1 cellular context compared by ENCODE assay signal in the genomic region with DNA sequence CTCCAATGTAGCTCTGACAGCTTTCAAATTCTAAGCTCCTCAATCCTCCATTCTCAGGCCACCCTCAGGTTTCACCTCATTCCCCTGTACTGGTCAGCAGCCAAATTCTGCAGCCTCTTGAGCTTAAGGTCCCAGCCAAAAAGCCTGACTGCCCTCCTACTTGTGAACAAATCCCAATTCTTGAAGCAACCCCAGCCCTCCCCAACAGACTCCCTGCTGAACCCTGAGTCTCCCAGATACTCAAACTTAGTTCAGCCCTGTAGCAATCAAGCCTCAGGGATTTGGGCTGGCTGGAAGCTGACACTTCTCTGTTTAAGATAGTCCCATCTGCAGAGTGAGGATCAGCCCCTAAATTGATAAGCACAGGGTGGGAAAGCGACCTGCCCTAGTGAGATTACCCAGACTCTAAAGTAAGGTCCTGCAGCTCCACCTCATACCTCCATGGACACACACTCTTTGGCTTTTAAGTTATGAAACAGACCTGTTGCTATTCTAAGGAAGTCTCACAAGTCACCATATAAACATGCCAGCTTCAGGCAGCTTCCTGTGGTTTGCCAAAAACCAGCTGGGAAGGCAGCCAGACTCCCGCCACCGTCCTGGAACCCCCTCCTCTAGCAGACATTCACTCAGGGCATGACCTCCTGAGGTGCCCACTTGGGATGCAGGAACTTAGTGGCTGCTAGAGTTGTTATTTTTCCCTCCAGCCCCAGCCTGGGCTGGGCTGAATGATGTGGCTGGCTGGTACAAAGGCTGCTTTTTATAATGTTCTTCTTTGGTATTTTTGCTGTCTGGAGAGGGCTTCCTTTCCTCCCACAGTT.
TF ChIP-seq lines count a peak whose summit lies in the region.

No MANE protein-coding gene starts in this region.

TF ChIP-seq in K562, 482 proteins besides CTCF, POLR2A, EP300 and RAD21 (continued from another document and continues in another):
- TF ChIP-seq, protein P1, sequence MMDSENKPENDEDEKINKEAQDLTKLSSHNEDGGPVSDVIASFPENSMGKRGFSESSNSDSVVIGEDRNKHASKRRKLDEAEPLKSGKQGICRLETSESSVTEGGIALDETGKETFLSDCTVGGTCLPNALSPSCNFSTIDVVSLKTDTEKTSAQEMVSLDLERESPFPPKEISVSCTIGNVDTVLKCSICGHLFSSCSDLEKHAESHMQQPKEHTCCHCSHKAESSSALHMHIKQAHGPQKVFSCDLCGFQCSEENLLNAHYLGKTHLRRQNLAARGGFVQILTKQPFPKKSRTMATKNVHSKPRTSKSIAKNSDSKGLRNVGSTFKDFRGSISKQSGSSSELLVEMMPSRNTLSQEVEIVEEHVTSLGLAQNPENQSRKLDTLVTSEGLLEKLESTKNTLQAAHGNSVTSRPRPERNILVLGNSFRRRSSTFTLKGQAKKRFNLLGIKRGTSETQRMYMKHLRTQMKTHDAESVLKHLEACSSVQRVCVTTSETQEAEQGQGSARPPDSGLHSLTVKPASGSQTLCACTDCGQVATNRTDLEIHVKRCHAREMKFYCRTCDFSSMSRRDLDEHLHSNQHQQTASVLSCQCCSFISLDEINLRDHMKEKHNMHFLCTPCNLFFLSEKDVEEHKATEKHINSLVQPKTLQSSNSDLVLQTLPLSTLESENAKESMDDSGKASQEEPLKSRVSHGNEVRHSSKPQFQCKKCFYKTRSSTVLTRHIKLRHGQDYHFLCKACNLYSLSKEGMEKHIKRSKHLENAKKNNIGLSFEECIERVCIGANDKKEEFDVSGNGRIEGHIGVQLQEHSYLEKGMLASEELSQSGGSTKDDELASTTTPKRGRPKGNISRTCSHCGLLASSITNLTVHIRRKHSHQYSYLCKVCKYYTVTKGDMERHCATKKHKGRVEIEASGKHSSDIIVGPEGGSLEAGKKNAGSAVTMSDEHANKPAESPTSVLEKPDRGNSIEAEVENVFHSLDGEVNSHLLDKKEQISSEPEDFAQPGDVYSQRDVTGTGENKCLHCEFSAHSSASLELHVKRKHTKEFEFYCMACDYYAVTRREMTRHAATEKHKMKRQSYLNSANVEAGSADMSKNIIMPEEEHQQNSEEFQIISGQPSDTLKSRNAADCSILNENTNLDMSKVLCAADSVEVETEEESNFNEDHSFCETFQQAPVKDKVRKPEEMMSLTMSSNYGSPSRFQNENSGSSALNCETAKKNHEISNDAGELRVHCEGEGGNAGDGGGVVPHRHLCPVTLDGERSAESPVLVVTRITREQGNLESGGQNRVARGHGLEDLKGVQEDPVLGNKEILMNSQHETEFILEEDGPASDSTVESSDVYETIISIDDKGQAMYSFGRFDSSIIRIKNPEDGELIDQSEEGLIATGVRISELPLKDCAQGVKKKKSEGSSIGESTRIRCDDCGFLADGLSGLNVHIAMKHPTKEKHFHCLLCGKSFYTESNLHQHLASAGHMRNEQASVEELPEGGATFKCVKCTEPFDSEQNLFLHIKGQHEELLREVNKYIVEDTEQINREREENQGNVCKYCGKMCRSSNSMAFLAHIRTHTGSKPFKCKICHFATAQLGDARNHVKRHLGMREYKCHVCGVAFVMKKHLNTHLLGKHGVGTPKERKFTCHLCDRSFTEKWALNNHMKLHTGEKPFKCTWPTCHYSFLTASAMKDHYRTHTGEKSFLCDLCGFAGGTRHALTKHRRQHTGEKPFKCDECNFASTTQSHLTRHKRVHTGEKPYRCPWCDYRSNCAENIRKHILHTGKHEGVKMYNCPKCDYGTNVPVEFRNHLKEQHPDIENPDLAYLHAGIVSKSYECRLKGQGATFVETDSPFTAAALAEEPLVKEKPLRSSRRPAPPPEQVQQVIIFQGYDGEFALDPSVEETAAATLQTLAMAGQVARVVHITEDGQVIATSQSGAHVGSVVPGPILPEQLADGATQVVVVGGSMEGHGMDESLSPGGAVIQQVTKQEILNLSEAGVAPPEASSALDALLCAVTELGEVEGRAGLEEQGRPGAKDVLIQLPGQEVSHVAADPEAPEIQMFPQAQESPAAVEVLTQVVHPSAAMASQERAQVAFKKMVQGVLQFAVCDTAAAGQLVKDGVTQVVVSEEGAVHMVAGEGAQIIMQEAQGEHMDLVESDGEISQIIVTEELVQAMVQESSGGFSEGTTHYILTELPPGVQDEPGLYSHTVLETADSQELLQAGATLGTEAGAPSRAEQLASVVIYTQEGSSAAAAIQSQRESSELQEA (IDR thresholded peaks at IDR 0.05; ENCODE audit: low read depth) = no peak
- TF ChIP-seq SUPT5H (IDR thresholded peaks at IDR 0.05) (no peak), TCF3 (CRISPR knock-in tag; IDR thresholded peaks at IDR 0.05) (peak; percentile 99), NFRKB (IDR thresholded peaks at IDR 0.05; ENCODE audit: low read depth) (peak; percentile 23; the same call in 1 of the 2 replicates), ETV6 (IDR thresholded peaks at IDR 0.05; ENCODE audit: borderline replicate concordance in 1 of 2, low read depth in 2 of 2, low read length in 1 of 2) (0 out of 4 replicates have a peak, but pooled peaks of 1 of the 2 experiments have one; percentile 64), ETV6 (CRISPR knock-in tag; IDR thresholded peaks at IDR 0.05; ENCODE audit: borderline replicate concordance) (no peak), SREBF2 (CRISPR knock-in tag; IDR thresholded peaks at IDR 0.05) (0 out of 2 replicates have a peak, but pooled peaks have one; percentile 43), ELF1 (tag; IDR thresholded peaks at IDR 0.05) (no peak), EHMT2 (IDR thresholded peaks at IDR 0.05) (peak; percentile 12; the same call in 1 of the 2 replicates), ZBTB7A (IDR thresholded peaks at IDR 0.05; ENCODE audit: borderline replicate concordance, control insufficient read depth, low read depth, low read length) (peak; percentile 76; the same call in 1 of the 2 replicates), PURB (CRISPR knock-in tag; IDR thresholded peaks at IDR 0.05; ENCODE audit: low read depth) (no peak), RBM39 (optimal IDR thresholded peaks at IDR 0.05; ENCODE audit: low read depth, low read length) (no peak), SMAD4 (CRISPR knock-in tag; conservative IDR thresholded peaks at IDR 0.05) (peak; percentile 92), ZNF766 (CRISPR knock-in tag; conservative IDR thresholded peaks at IDR 0.05) (peak; percentile 42; the same call in 1 of the 2 replicates), PHB2 (IDR thresholded peaks at IDR 0.05; ENCODE audit: low read depth) (peak; percentile 96), ZNF57 (CRISPR knock-in tag; IDR thresholded peaks at IDR 0.05) (no peak), ARID1B (IDR thresholded peaks at IDR 0.05) (peak; percentile 99), TCF7L2 (IDR thresholded peaks at IDR 0.05; ENCODE audit: low read depth, low read length) (no peak), STAT5A (IDR thresholded peaks at IDR 0.05; ENCODE audit: borderline replicate concordance, low read length) (peak; percentile 96), CBX3 (IDR thresholded peaks at IDR 0.05; ENCODE audit: borderline replicate concordance in 1 of 2, low read length in 2 of 2) (peak in 1 of 2 experiments; percentile 85; a peak in 1 of 3 replicates), BCOR (IDR thresholded peaks at IDR 0.05) (peak; percentile 13; the same call in 1 of the 2 replicates), CBX5 (IDR thresholded peaks at IDR 0.05; ENCODE audit: borderline replicate concordance, low read depth) (no peak), CREBBP (IDR thresholded peaks at IDR 0.05; ENCODE audit: low read depth, low read length) (no peak)
- TF ChIP-seq, protein P2, sequence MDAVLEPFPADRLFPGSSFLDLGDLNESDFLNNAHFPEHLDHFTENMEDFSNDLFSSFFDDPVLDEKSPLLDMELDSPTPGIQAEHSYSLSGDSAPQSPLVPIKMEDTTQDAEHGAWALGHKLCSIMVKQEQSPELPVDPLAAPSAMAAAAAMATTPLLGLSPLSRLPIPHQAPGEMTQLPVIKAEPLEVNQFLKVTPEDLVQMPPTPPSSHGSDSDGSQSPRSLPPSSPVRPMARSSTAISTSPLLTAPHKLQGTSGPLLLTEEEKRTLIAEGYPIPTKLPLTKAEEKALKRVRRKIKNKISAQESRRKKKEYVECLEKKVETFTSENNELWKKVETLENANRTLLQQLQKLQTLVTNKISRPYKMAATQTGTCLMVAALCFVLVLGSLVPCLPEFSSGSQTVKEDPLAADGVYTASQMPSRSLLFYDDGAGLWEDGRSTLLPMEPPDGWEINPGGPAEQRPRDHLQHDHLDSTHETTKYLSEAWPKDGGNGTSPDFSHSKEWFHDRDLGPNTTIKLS (IDR thresholded peaks at IDR 0.05; ENCODE audit: borderline replicate concordance, low read depth) = peak; percentile 30; the same call in 1 of the 2 replicates
- TF ChIP-seq, protein P3, sequence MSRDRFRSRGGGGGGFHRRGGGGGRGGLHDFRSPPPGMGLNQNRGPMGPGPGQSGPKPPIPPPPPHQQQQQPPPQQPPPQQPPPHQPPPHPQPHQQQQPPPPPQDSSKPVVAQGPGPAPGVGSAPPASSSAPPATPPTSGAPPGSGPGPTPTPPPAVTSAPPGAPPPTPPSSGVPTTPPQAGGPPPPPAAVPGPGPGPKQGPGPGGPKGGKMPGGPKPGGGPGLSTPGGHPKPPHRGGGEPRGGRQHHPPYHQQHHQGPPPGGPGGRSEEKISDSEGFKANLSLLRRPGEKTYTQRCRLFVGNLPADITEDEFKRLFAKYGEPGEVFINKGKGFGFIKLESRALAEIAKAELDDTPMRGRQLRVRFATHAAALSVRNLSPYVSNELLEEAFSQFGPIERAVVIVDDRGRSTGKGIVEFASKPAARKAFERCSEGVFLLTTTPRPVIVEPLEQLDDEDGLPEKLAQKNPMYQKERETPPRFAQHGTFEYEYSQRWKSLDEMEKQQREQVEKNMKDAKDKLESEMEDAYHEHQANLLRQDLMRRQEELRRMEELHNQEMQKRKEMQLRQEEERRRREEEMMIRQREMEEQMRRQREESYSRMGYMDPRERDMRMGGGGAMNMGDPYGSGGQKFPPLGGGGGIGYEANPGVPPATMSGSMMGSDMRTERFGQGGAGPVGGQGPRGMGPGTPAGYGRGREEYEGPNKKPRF (IDR thresholded peaks at IDR 0.05; ENCODE audit: low read depth, low read length) = no peak
- TF ChIP-seq, protein P4, sequence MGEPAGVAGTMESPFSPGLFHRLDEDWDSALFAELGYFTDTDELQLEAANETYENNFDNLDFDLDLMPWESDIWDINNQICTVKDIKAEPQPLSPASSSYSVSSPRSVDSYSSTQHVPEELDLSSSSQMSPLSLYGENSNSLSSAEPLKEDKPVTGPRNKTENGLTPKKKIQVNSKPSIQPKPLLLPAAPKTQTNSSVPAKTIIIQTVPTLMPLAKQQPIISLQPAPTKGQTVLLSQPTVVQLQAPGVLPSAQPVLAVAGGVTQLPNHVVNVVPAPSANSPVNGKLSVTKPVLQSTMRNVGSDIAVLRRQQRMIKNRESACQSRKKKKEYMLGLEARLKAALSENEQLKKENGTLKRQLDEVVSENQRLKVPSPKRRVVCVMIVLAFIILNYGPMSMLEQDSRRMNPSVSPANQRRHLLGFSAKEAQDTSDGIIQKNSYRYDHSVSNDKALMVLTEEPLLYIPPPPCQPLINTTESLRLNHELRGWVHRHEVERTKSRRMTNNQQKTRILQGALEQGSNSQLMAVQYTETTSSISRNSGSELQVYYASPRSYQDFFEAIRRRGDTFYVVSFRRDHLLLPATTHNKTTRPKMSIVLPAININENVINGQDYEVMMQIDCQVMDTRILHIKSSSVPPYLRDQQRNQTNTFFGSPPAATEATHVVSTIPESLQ (CRISPR knock-in tag; IDR thresholded peaks at IDR 0.05) = 0 out of 2 replicates have a peak, but pooled peaks have one; percentile 26
- TF ChIP-seq, protein P5, sequence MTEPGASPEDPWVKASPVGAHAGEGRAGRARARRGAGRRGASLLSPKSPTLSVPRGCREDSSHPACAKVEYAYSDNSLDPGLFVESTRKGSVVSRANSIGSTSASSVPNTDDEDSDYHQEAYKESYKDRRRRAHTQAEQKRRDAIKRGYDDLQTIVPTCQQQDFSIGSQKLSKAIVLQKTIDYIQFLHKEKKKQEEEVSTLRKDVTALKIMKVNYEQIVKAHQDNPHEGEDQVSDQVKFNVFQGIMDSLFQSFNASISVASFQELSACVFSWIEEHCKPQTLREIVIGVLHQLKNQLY (CRISPR knock-in tag; conservative IDR thresholded peaks at IDR 0.05) = no peak
- TF ChIP-seq, protein P6, sequence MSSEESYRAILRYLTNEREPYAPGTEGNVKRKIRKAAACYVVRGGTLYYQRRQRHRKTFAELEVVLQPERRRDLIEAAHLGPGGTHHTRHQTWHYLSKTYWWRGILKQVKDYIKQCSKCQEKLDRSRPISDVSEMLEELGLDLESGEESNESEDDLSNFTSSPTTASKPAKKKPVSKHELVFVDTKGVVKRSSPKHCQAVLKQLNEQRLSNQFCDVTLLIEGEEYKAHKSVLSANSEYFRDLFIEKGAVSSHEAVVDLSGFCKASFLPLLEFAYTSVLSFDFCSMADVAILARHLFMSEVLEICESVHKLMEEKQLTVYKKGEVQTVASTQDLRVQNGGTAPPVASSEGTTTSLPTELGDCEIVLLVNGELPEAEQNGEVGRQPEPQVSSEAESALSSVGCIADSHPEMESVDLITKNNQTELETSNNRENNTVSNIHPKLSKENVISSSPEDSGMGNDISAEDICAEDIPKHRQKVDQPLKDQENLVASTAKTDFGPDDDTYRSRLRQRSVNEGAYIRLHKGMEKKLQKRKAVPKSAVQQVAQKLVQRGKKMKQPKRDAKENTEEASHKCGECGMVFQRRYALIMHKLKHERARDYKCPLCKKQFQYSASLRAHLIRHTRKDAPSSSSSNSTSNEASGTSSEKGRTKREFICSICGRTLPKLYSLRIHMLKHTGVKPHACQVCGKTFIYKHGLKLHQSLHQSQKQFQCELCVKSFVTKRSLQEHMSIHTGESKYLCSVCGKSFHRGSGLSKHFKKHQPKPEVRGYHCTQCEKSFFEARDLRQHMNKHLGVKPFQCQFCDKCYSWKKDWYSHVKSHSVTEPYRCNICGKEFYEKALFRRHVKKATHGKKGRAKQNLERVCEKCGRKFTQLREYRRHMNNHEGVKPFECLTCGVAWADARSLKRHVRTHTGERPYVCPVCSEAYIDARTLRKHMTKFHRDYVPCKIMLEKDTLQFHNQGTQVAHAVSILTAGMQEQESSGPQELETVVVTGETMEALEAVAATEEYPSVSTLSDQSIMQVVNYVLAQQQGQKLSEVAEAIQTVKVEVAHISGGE (CRISPR knock-in tag; IDR thresholded peaks at IDR 0.05) = peak in 1 of 3 experiments; percentile 60; a peak in 1 of 6 replicates
- TF ChIP-seq, protein P7, sequence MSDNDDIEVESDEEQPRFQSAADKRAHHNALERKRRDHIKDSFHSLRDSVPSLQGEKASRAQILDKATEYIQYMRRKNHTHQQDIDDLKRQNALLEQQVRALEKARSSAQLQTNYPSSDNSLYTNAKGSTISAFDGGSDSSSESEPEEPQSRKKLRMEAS (CRISPR knock-in tag; IDR thresholded peaks at IDR 0.05) = peak; percentile 28; the same call in 1 of the 2 replicates
